8 cellular contexts compared by ENCODE assay signal in the genomic region with DNA sequence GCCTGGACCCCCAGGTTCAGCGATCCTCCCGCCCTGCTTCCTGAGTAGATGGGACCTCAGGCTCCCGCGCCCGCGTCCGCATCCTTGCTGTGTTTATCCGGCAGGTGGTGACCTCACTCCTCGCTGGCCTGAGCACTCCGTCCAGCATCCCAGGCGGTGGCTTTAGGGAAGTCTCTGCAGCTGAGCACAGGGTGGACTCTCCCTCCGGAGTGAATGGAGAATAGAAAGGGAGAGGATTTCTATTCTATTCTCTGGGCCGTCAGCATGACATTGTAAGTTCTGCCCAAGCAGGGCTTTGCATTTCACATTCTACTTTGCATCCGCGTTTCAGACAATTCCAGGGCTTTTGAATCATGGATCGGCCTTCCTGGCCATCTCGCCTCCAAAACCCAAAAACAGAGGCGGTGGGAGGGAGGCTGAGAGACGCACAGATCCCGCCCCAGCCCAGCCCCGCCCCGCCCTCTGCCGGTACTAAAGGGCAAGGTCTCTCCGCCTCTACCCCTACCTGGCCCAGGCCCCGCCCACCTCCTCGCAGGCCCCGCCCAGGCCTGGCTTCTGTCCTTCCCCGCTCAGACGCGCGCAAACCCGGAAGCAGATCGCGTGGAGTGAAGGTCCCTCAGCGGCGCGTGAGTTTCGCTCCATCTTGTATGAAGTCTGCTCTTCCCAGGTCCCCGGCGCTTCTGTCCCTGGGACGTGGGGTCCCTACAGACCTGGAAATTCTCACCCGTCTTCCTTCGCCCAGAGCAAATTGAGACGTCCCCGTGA. TPM values are rescaled to one million over a fixed set of nuclear protein-coding genes. Genes with fewer than 3 reads are reported as not detected.
DNase-seq lines count a peak whose midpoint lies in the region; ATAC-seq and TF ChIP-seq lines count a peak whose summit lies in the region.

A gene (plus strand): TSS at position 572 of the 765 bp plus-strand sequence. CDS start 6,577 bp downstream, outside the sequence.

- peaks cover 12% of the 10 kb centered on the region for H3K36me3 Mint-ChIP-seq in Caco-2 (ENCODE audit: insufficient read depth, unreplicated experiment)

- TF ChIP-seq CTCF in Caco-2 (IDR thresholded peaks at IDR 0.05; ENCODE audit: insufficient read depth in 1 of 2, low read depth in 1 of 2, low read length in 1 of 2, severe bottlenecking in 1 of 2, unreplicated experiment in 1 of 2) (peak in 1 of 2 experiments; percentile 28), OCI-LY3 (IDR thresholded peaks at IDR 0.05; ENCODE audit: low read depth, low read length) (no peak)

- peak; percentile 93 for ATAC-seq in GM21360 (IDR thresholded peaks at IDR 0.05; ENCODE audit: unreplicated experiment)
- peak; percentile 100 for ATAC-seq in esophagus mucosa

- H3K4me1 Mint-ChIP-seq in Caco-2 (ENCODE audit: low read depth, unreplicated experiment), result peaks cover 7% of the 10 kb centered on the region

- no peak within 1 kb of the TSS for H2AFZ ChIP-seq in OCI-LY3 (ENCODE audit: low read depth, low read length)

- H3K27ac Mint-ChIP-seq in Caco-2 (ENCODE audit: unreplicated experiment), result peak within 1 kb of the TSS; percentile 94

- H3K36me3 ChIP-seq in Caco-2 (ENCODE audit: control insufficient read depth, insufficient read depth, low read length) (no peaks in the 10 kb centered on the region), OCI-LY3 (replicated peaks; ENCODE audit: low read depth, low read length) (no peaks in the 10 kb centered on the region), muscle layer of duodenum (ENCODE audit: control insufficient read depth in 1 of 2, insufficient read depth in 2 of 2, low read length in 2 of 2) (no peaks in the 10 kb centered on the region)

- H3K9me3 ChIP-seq in Caco-2, result peaks cover 2% of the 10 kb centered on the region; the same call in 1 of the 2 replicates
- no peaks in the 10 kb centered on the region for H3K9me3 ChIP-seq in OCI-LY3 (ENCODE audit: insufficient read depth, low read length)
- H3K9me3 ChIP-seq in muscle layer of duodenum (ENCODE audit: control insufficient read depth in 1 of 2, low read length in 2 of 2), result no peaks in the 10 kb centered on the region

- peaks cover 33% of the 10 kb centered on the region for H3K9me3 Mint-ChIP-seq in Caco-2 (ENCODE audit: unreplicated experiment)

- POLR2A ChIA-PET in Caco-2 (lab: Charles Lee), result no interaction called here

- peak within 1 kb of the TSS; percentile 51 for H3K9ac ChIP-seq in OCI-LY3 (ENCODE audit: low read length)

- no peaks in the 10 kb centered on the region for H3K4me1 ChIP-seq in Caco-2
- no peaks in the 10 kb centered on the region for H3K4me1 ChIP-seq in OCI-LY3 (ENCODE audit: low read length)
- peaks cover 0 to 3% of the 10 kb centered on the region in 2 donors for H3K4me1 ChIP-seq in muscle layer of duodenum (ENCODE audit: control insufficient read depth in 1 of 2, insufficient read depth in 2 of 2, low read length in 2 of 2)

- CTCF ChIA-PET in Caco-2 (lab: Charles Lee), result no interaction called here

- H3K79me2 ChIP-seq in OCI-LY3 (ENCODE audit: low read length), result no peaks in the 10 kb centered on the region

- H3K27ac ChIP-seq in OCI-LY3 (ENCODE audit: low read length) (no peak within 1 kb of the TSS), muscle layer of duodenum (ENCODE audit: low read length) (peak within 1 kb of the TSS; percentile 45)

- H4K20me1 ChIP-seq in OCI-LY3 (ENCODE audit: insufficient read depth, low read length), result no peaks in the 10 kb centered on the region

- peak within 1 kb of the TSS; percentile 71 for H3K4me3 Mint-ChIP-seq in Caco-2 (ENCODE audit: unreplicated experiment)

- H3K4me2 ChIP-seq in OCI-LY3 (ENCODE audit: low read length), result peak within 1 kb of the TSS; percentile 62

- H3K4me3 ChIP-seq in Caco-2 (ENCODE audit: low read depth, low read length), result peak within 1 kb of the TSS; percentile 78
- peak within 1 kb of the TSS; percentile 75 for H3K4me3 ChIP-seq in OCI-LY3 (ENCODE audit: low read length)
- H3K4me3 ChIP-seq in muscle layer of duodenum (ENCODE audit: low read depth in 1 of 2, low read length in 2 of 2), result peak within 1 kb of the TSS; percentile 84 to 89

- DNase-seq in Caco-2 (peak; percentile 87 to 90), HT1080 (ENCODE audit: low read depth) (peak; percentile 2), activated T-cell treated with anti-CD3 and anti-CD28 coated beads for 48 hours (ENCODE audit: low read depth) (peak; percentile 90)
- DNase-seq in stimulated activated CD8-positive, alpha-beta memory T cell treated with anti-CD3 and anti-CD28 coated beads, Interleukin-7, amount 100 ng/mL, for 24 hours (ENCODE audit: low read depth), result peak; percentile 84

- no TSS peak for BruUV-seq in Caco-2 (replicated peaks; lab: Mats Ljungman, UMichigan)

- intact Hi-C loops in Caco-2 (cut with micrococcal nuclease; ENCODE audit: unreplicated experiment), result no loop called here

- no peaks in the 10 kb centered on the region for H3K27me3 Mint-ChIP-seq in Caco-2 (ENCODE audit: insufficient read depth, unreplicated experiment)

- H3K27me3 ChIP-seq in Caco-2 (replicated peaks; ENCODE audit: control insufficient read depth, insufficient read depth, low read length) (no peaks in the 10 kb centered on the region), OCI-LY3 (ENCODE audit: low read depth, low read length) (no peaks in the 10 kb centered on the region), muscle layer of duodenum (ENCODE audit: low read depth, low read length) (no peaks in the 10 kb centered on the region)

RNA-seq across cellular contexts. Expression of the gene that starts here (rescaled TPM):
- total RNA-seq in Caco-2 (2022) (12.7 and 15.0 TPM in 2 replicates), esophagus mucosa (6.6 TPM)
- 0.73 and 0.85 TPM in 2 replicates for total RNA-seq in HT1080 (2014; rRNA removed; shearing (Covaris generic))
- polyA plus RNA-seq in HT1080 (2015; cell fraction: cytosol; rRNA removed), result 0.32 and 0.34 TPM in 2 replicates
- 0.92 and 1.1 TPM in 2 replicates for polyA plus RNA-seq in HT1080 (2015; cell fraction: nucleus; rRNA removed)

Comparison
In these comparisons a context has a peak if more than half of its experiments do, and no peak if none do; other contexts are left out.
1. DNase-seq: peak in every context shown above with its lines; median percentile 90 in activated T-cell treated with anti-CD3 and anti-CD28 coated beads for 48 hours; 88 in Caco-2; 84 in stimulated activated CD8-positive, alpha-beta memory T cell treated with anti-CD3 and anti-CD28 coated beads, Interleukin-7, amount 100 ng/mL, for 24 hours; 2 in HT1080.